ENCODE assay signal across 10 cellular contexts in genomic region chr19:47005873-47006272, GRCh38. TPM values are rescaled to one million over a fixed set of nuclear protein-coding genes. Genes with fewer than 3 reads are reported as not detected.
A peak's percentile ranks its signal among the peaks of the same experiment; 100 is the strongest.
DNase-seq lines count a peak whose midpoint lies in the region; ATAC-seq and TF ChIP-seq lines count a peak whose summit lies in the region.
"Had no signal": no experiment of that assay in that cellular context is flagged by ENCODE, and none has a peak within 500 bp of the region (broad histone marks: within the 10 kb centered on the region; RNA-seq: fewer than 3 reads in every experiment).

No MANE protein-coding gene starts in this region.

- H3K4me3 ChIP-seq in CD4-positive, alpha-beta memory T cell (ENCODE audit: low read length in 2 of 2): no peak overlapping the region
- H3K4me3 ChIP-seq in SJCRH30 (no peak overlapping the region), right atrium auricular region (no peak overlapping the region), WERI-Rb-1 (ENCODE audit: low read depth, low read length) (no peak overlapping the region)
- H3K4me3 ChIP-seq: sigmoid colon had no signal

- H3K4me1 ChIP-seq in CD4-positive, alpha-beta memory T cell (ENCODE audit: insufficient read depth, low read length): peaks cover 11% of the 10 kb centered on the region
- H3K4me1 ChIP-seq in SJCRH30 (peaks cover 19% of the 10 kb centered on the region), right atrium auricular region (peaks cover 0 to 17% of the 10 kb centered on the region in 2 donors)

- CTCF ChIA-PET in CD4-positive, alpha-beta memory T cell (lab: Charles Lee; ENCODE audit: partially characterized antibody): interaction anchor here (0.7 to 0.9 kb wide), 2 partner anchors 19 to 113 kb away, joined by 3 to 5 read pairs; no protein-coding TSS in a partner anchor

- peaks cover 5 to 12% of the 10 kb centered on the region in 2 donors for H3K36me3 Mint-ChIP-seq in CD4-positive, alpha-beta memory T cell

- peaks cover 11 to 19% (median 13%) of the 10 kb centered on the region in 4 donors for H3K4me1 Mint-ChIP-seq in CD4-positive, alpha-beta memory T cell

- no peaks in the 10 kb centered on the region for H3K27me3 ChIP-seq in CD4-positive, alpha-beta memory T cell (ENCODE audit: insufficient read depth, low read length)
- H3K27me3 ChIP-seq in SJCRH30: no peaks in the 10 kb centered on the region
- H3K27me3 ChIP-seq in right atrium auricular region: no peaks in the 10 kb centered on the region
- no peaks in the 10 kb centered on the region for H3K27me3 ChIP-seq in WERI-Rb-1 (ENCODE audit: insufficient read depth, low read depth, severe bottlenecking)

- peak overlapping the region in 4 of 7 donors; percentile 4 to 57 (median 14) for H3K27ac Mint-ChIP-seq in CD4-positive, alpha-beta memory T cell

- intact Hi-C loops in CD4-positive, alpha-beta memory T cell (cut with micrococcal nuclease): no loop called here
- intact Hi-C loops in left colon (cut with DNase I, micrococcal nuclease): no loop called here

- ATAC-seq in left colon: peak; percentile 53

- peak in 1 of 5 donors; percentile 24 for DNase-seq in CD4-positive, alpha-beta memory T cell
- DNase-seq in HT-29 (ENCODE audit: low spot score) (peak; percentile 63), SJCRH30 (peak; percentile 44 to 47), left colon (no peak), cortex of kidney (lab: John Stamatoyannopoulos, UW) (no peak), right atrium auricular region (ENCODE audit: low spot score) (no peak), WERI-Rb-1 (no peak)
- no peak for DNase-seq in activated effector memory CD4-positive, alpha-beta T cell treated with anti-CD3 and anti-CD28 coated beads, Interleukin-2, amount 50 U/mL, for 16 hours
- DNase-seq: COR-L47, sigmoid colon had no signal

- no peaks in the 10 kb centered on the region for H3K27me3 Mint-ChIP-seq in CD4-positive, alpha-beta memory T cell

- no peaks in the 10 kb centered on the region for H3K9me3 ChIP-seq in CD4-positive, alpha-beta memory T cell (ENCODE audit: control insufficient read depth in 1 of 2, low read length in 2 of 2)
- H3K9me3 ChIP-seq in SJCRH30 (replicated peaks) (no peaks in the 10 kb centered on the region; the same call in 1 of the 2 replicates), right atrium auricular region (no peaks in the 10 kb centered on the region), WERI-Rb-1 (ENCODE audit: severe bottlenecking) (peaks cover 3% of the 10 kb centered on the region)
- H3K9me3 ChIP-seq: sigmoid colon had no signal

- POLR2A ChIA-PET in CD4-positive, alpha-beta memory T cell (lab: Charles Lee; ENCODE audit: partially characterized antibody): interaction anchor here (0.5 to 1.0 kb wide), 2 partner anchors 19 to 150 kb away, joined by 3 to 5 read pairs; no protein-coding TSS in a partner anchor

- H3K36me3 ChIP-seq in CD4-positive, alpha-beta memory T cell (ENCODE audit: insufficient read depth, low read length): peaks cover 3% of the 10 kb centered on the region
- peaks cover 5% of the 10 kb centered on the region; the same call in 1 of the 2 replicates for H3K36me3 ChIP-seq in SJCRH30
- H3K36me3 ChIP-seq in right atrium auricular region: peaks cover 6% of the 10 kb centered on the region
- H3K36me3 ChIP-seq in WERI-Rb-1: peaks cover 3% of the 10 kb centered on the region

- no peak overlapping the region for H3K27ac ChIP-seq in CD4-positive, alpha-beta memory T cell (ENCODE audit: low read depth, low read length)
- H3K27ac ChIP-seq in SJCRH30: no peak overlapping the region
- H3K27ac ChIP-seq in right atrium auricular region: no peak overlapping the region
- H3K27ac ChIP-seq in WERI-Rb-1: no peak overlapping the region
- H3K27ac ChIP-seq: sigmoid colon had no signal

- TF ChIP-seq CTCF in right atrium auricular region (IDR thresholded peaks at IDR 0.05): no peak
- TF ChIP-seq CTCF in WERI-Rb-1 (IDR thresholded peaks at IDR 0.05; ENCODE audit: low read depth, low read length): no peak

- peaks cover 0 to 5% (median 1%) of the 10 kb centered on the region in 8 donors for H3K9me3 Mint-ChIP-seq in CD4-positive, alpha-beta memory T cell

- peak overlapping the region in 3 of 8 donors; percentile 7 to 40 (median 17) for H3K4me3 Mint-ChIP-seq in CD4-positive, alpha-beta memory T cell

RNA-seq across cellular contexts. Expression of gene NPAS1, which starts 13.8 kb away (rescaled TPM):
- under 1 TPM; 0.35 to 0.64 TPM for total RNA-seq in CD4-positive, alpha-beta memory T cell
- polyA plus RNA-seq in CD4-positive, alpha-beta memory T cell: not detected
- total RNA-seq in HT-29 (2014; rRNA removed; shearing (Covaris generic)): 0.50 TPM in 1 of 2 replicates, not detected in the other
- not detected in 2 replicates for total RNA-seq in SJCRH30 (2014; rRNA removed; shearing (Covaris generic))
- total RNA-seq in left colon (1 to 10 TPM in 1 of 2 donors, under 1 TPM in 1; 0.37 to 1.6 TPM), right atrium auricular region (under 1 TPM in 1 of 2 donors, not detected in 1; 0.39 TPM)

RNA-seq across cellular contexts. Expression of gene TMEM160, which starts 42.6 kb away (rescaled TPM):
- 10 to 100 TPM; 34.1 to 36.0 TPM for total RNA-seq in CD4-positive, alpha-beta memory T cell
- 100 to 1,000 TPM; 112 to 133 TPM for polyA plus RNA-seq in CD4-positive, alpha-beta memory T cell
- 261 and 277 TPM in 2 replicates for total RNA-seq in HT-29 (2014; rRNA removed; shearing (Covaris generic))
- total RNA-seq in SJCRH30 (2014; rRNA removed; shearing (Covaris generic)): 22.6 and 28.8 TPM in 2 replicates
- total RNA-seq in left colon (10 to 100 TPM; 27.6 to 33.1 TPM), right atrium auricular region (10 to 100 TPM; 47.8 to 51.0 TPM)

Comparison
In these comparisons a context has a peak if more than half of its experiments do, and no peak if none do; other contexts are left out.
1. DNase-seq: peak in HT-29 (single experiment) and SJCRH30 (2 of 2); none in left colon (0 of 2), cortex of kidney (single experiment), right atrium auricular region (single experiment), WERI-Rb-1 (single experiment) and activated effector memory CD4-positive, alpha-beta T cell treated with anti-CD3 and anti-CD28 coated beads, Interleukin-2, amount 50 U/mL, for 16 hours (single experiment).